In genomic region chr10:80674809-80675208, GRCh38 we compare ENCODE assay signal across 34 cellular contexts.
"Had no signal": no experiment of that assay in that cellular context is flagged by ENCODE, and none has a peak within 500 bp of the region (broad histone marks: within the 10 kb centered on the region; RNA-seq: fewer than 3 reads in every experiment).

No MANE protein-coding gene starts in this region.

- DNase-seq: Karpas-422, Kasumi-1, MG63, MM.1S, MV-4-11, NCI-H1048, NCI-H1092, NCI-H1092 treated with DMSO at 0.1 percent for 48 hours, NCI-H1105, NCI-H1105 treated with DMSO at 0.1 percent for 48 hours, NCI-H1417, NCI-H1417 treated with DMSO at 0.1 percent for 48 hours, NCI-H1436, NCI-H1436 treated with DMSO at 0.1 percent for 48 hours, NCI-H146, NCI-H1694, NCI-H1694 treated with DMSO at 0.1 percent for 48 hours, NCI-H187, NCI-H187 treated with DMSO at 0.1 percent for 48 hours, NCI-H1930, NCI-H2029, NCI-H2029 treated with DMSO at 0.1 percent for 48 hours, NCI-H2081, NCI-H2081 treated with DMSO at 0.1 percent for 48 hours, NCI-H2107, NCI-H2171, NCI-H2171 treated with DMSO at 0.1 percent for 48 hours, NCI-H2227 treated with DMSO at 0.1 percent for 48 hours, NCI-H226, NCI-H345, NCI-H446, NCI-H446 treated with DMSO at 0.1 percent for 48 hours, NCI-H510A, NCI-H510A treated with DMSO at 0.1 percent for 48 hours had no signal

- H3K36me3 ChIP-seq: MG63 had no signal

- H3K27me3 ChIP-seq: MG63 had no signal

- H3K9me3 ChIP-seq: MG63 had no signal

- H3K4me3 ChIP-seq: MG63 had no signal
